Comparison of ENCODE assay signal across 18 cellular contexts in genomic region chr17:15431201-15431600, GRCh38. TPM values are rescaled to one million over a fixed set of nuclear protein-coding genes. Genes with fewer than 3 reads are reported as not detected.
DNase-seq lines count a peak whose midpoint lies in the region; ATAC-seq and TF ChIP-seq lines count a peak whose summit lies in the region.
"Had no signal": no experiment of that assay in that cellular context is flagged by ENCODE, and none has a peak within 500 bp of the region (broad histone marks: within the 10 kb centered on the region; RNA-seq: fewer than 3 reads in every experiment).

No MANE protein-coding gene starts in this region.

- no peak overlapping the region for H2AFZ ChIP-seq in mammary epithelial cell (ENCODE audit: low read depth, low read length)

- H3K36me3 Mint-ChIP-seq in HFFc6 (ENCODE audit: low read depth) (peaks cover 3% of the 10 kb centered on the region; the same call in 1 of the 2 replicates), mesothelial cell of epicardium (peaks cover 8% of the 10 kb centered on the region), endothelial cell (ENCODE audit: low read depth, unreplicated experiment) (peaks cover 14% of the 10 kb centered on the region)
- peaks cover 8% of the 10 kb centered on the region for H3K36me3 Mint-ChIP-seq in activated CD4-positive, alpha-beta memory T cell treated with anti-CD3 and anti-CD28 coated beads, Interleukin-2, amount 10 ng/mL, durations not matched to agents 7 days and 5 days (ENCODE audit: low read depth)

- H4K20me1 ChIP-seq in mammary epithelial cell (ENCODE audit: insufficient read depth, low read length) = no peaks in the 10 kb centered on the region

- no peak for TF ChIP-seq EP300 in esophagus muscularis mucosa (IDR thresholded peaks at IDR 0.05)

- no peak for TF ChIP-seq POLR2A in esophagus muscularis mucosa (IDR thresholded peaks at IDR 0.05; ENCODE audit: low read depth)

- H3K4me1 Mint-ChIP-seq in HFFc6 (ENCODE audit: low read depth) (peaks cover 17% of the 10 kb centered on the region; the same call in 1 of the 2 replicates), mesothelial cell of epicardium (peaks cover 24% of the 10 kb centered on the region), endothelial cell (ENCODE audit: unreplicated experiment) (peaks cover 11% of the 10 kb centered on the region)
- H3K4me1 Mint-ChIP-seq in activated CD4-positive, alpha-beta memory T cell treated with anti-CD3 and anti-CD28 coated beads, Interleukin-2, amount 10 ng/mL, durations not matched to agents 7 days and 5 days = peaks cover 1% of the 10 kb centered on the region
- H3K4me1 Mint-ChIP-seq: stimulated activated naive CD8-positive, alpha-beta T cell treated with anti-CD3 and anti-CD28 coated beads, Interleukin-15, amount 100 ng/mL, for 72 hours had no signal

- H3K9me3 ChIP-seq in esophagus muscularis mucosa (no peaks in the 10 kb centered on the region), skeletal muscle tissue (ENCODE audit: control insufficient read depth in 3 of 3, low read length in 3 of 3) (no peaks in the 10 kb centered on the region), mammary epithelial cell (replicated peaks; ENCODE audit: insufficient read depth, low read length) (no peaks in the 10 kb centered on the region)
- H3K9me3 ChIP-seq: HAP-1 had no signal

- H3K4me3 Mint-ChIP-seq in HFFc6 = no peak overlapping the region
- H3K4me3 Mint-ChIP-seq in mesothelial cell of epicardium = no peak overlapping the region
- H3K4me3 Mint-ChIP-seq in endothelial cell (ENCODE audit: unreplicated experiment) = no peak overlapping the region
- no peak overlapping the region for H3K4me3 Mint-ChIP-seq in activated CD4-positive, alpha-beta memory T cell treated with anti-CD3 and anti-CD28 coated beads, Interleukin-2, amount 10 ng/mL, durations not matched to agents 7 days and 5 days
- H3K4me3 Mint-ChIP-seq: activated T-helper 1 cell treated with anti-CD3 and anti-CD28 coated beads, Interleukin-12 subunit alpha, Interleukin-12 subunit beta, Interleukin-2, Interleukin-4 antibody, amounts not matched to agents 30 ng/mL and 10 ng/mL and 1 ng/mL, durations not matched to agents 14 hours and 24 hours and 36 hours; CD8-positive, alpha-beta T cell; stimulated activated naive CD8-positive, alpha-beta T cell treated with anti-CD3 and anti-CD28 coated beads, Interleukin-15, amount 100 ng/mL, for 72 hours had no signal

- TF ChIP-seq CTCF in HFFc6 (IDR thresholded peaks at IDR 0.05) (no peak), esophagus muscularis mucosa (IDR thresholded peaks at IDR 0.05) (no peak), mesothelial cell of epicardium (IDR thresholded peaks at IDR 0.05; ENCODE audit: unreplicated experiment) (no peak), endothelial cell (IDR thresholded peaks at IDR 0.05; ENCODE audit: unreplicated experiment) (no peak), mammary epithelial cell (conservative IDR thresholded peaks at IDR 0.05 in 1 of 2, IDR thresholded peaks at IDR 0.05 in 1 of 2; ENCODE audit: extremely low read depth in 1 of 2, insufficient read depth in 1 of 2, low read depth in 1 of 2, low read length in 2 of 2) (no peak)

- no peak overlapping the region for H3K4me3 ChIP-seq in esophagus muscularis mucosa
- H3K4me3 ChIP-seq in skeletal muscle tissue (ENCODE audit: low read length in 3 of 3) = peak overlapping the region in 2 of 3 donors; percentile 15 to 17
- no peak overlapping the region for H3K4me3 ChIP-seq in mammary epithelial cell (replicated peaks in 1 of 3; ENCODE audit: insufficient read depth in 1 of 3, low read depth in 2 of 3, low read length in 3 of 3)
- H3K4me3 ChIP-seq: HAP-1 had no signal

- H3K27me3 ChIP-seq in esophagus muscularis mucosa (no peaks in the 10 kb centered on the region), skeletal muscle tissue (ENCODE audit: control insufficient read depth in 3 of 3, insufficient read depth in 3 of 3, low read length in 3 of 3) (no peaks in the 10 kb centered on the region), mammary epithelial cell (ENCODE audit: insufficient read depth, low read length) (no peaks in the 10 kb centered on the region)

- H3K27me3 Mint-ChIP-seq in HFFc6 (ENCODE audit: insufficient read depth) = peaks cover 3% of the 10 kb centered on the region
- no peaks in the 10 kb centered on the region for H3K27me3 Mint-ChIP-seq in mesothelial cell of epicardium (ENCODE audit: low read depth)
- H3K27me3 Mint-ChIP-seq in endothelial cell (ENCODE audit: unreplicated experiment) = peaks cover 2% of the 10 kb centered on the region
- peaks cover 1% of the 10 kb centered on the region for H3K27me3 Mint-ChIP-seq in activated CD4-positive, alpha-beta memory T cell treated with anti-CD3 and anti-CD28 coated beads, Interleukin-2, amount 10 ng/mL, durations not matched to agents 7 days and 5 days
- H3K27me3 Mint-ChIP-seq: stimulated activated naive CD8-positive, alpha-beta T cell treated with anti-CD3 and anti-CD28 coated beads, Interleukin-15, amount 100 ng/mL, for 72 hours had no signal

- ATAC-seq in HG03108 (IDR thresholded peaks at IDR 0.05; ENCODE audit: unreplicated experiment) = no peak
- ATAC-seq: CD8-positive, alpha-beta T cell; stimulated activated naive CD8-positive, alpha-beta T cell treated with anti-CD3 and anti-CD28 coated beads, Interleukin-15, amount 100 ng/mL, for 72 hours had no signal

- peak; percentile 27 for DNase-seq in HFFc6
- DNase-seq in esophagus muscularis mucosa (ENCODE audit: extremely low spot score) = no peak
- no peak for DNase-seq in mesothelial cell of epicardium (ENCODE audit: low spot score in 2 of 2, unreplicated experiment in 2 of 2)
- DNase-seq in endothelial cell (ENCODE audit: low spot score) = no peak
- no peak for DNase-seq in mammary epithelial cell
- DNase-seq in activated CD4-positive, alpha-beta memory T cell treated with anti-CD3 and anti-CD28 coated beads, Interleukin-2, amount 10 ng/mL, durations not matched to agents 7 days and 5 days = no peak
- DNase-seq: activated CD4-positive, alpha-beta T cell treated with anti-CD3 and anti-CD28 coated beads, Interleukin-2, amount 50 U/mL, for 48 hours; CD8-positive, alpha-beta T cell; cerebellar nuclear complex; Karpas-422; NCI-H146; NCI-H446; stimulated activated CD4-positive, alpha-beta T cell treated with anti-CD3 and anti-CD28 coated beads, Interleukin-12 subunit alpha, Interleukin-12 subunit beta, amount 100 ng/mL, for 4 hours; stimulated activated naive CD8-positive, alpha-beta T cell treated with anti-CD3 and anti-CD28 coated beads, Interleukin-15, amount 100 ng/mL, for 72 hours had no signal

- dilution Hi-C loops in mammary epithelial cell (cut with HindIII; ENCODE audit: low sequenced_read_pairs) = no loop called here

- 94% methylated on average over 12 of the region's 12 CpGs for WGBS in esophagus muscularis mucosa
- WGBS in mammary epithelial cell (ENCODE audit: low coverage, missing lambda C conversion rate) = 97% methylated on average over 12 of the region's 12 CpGs

- POLR2A ChIA-PET in activated CD4-positive, alpha-beta memory T cell treated with anti-CD3 and anti-CD28 coated beads, Interleukin-2, amount 10 ng/mL, durations not matched to agents 7 days and 5 days (lab: Charles Lee) = no interaction called here

- no peak overlapping the region for H3K4me2 ChIP-seq in mammary epithelial cell (ENCODE audit: insufficient read depth, low read depth, low read length)

- H3K36me3 ChIP-seq in esophagus muscularis mucosa (no peaks in the 10 kb centered on the region), skeletal muscle tissue (ENCODE audit: control insufficient read depth in 3 of 3, insufficient read depth in 3 of 3, low read length in 3 of 3) (no peaks in the 10 kb centered on the region), mammary epithelial cell (ENCODE audit: insufficient read depth, low read length) (no peaks in the 10 kb centered on the region)
- H3K36me3 ChIP-seq: HAP-1 had no signal

- H3K9me3 Mint-ChIP-seq in HFFc6 (no peaks in the 10 kb centered on the region), mesothelial cell of epicardium (no peaks in the 10 kb centered on the region), endothelial cell (ENCODE audit: unreplicated experiment) (no peaks in the 10 kb centered on the region)
- no peaks in the 10 kb centered on the region for H3K9me3 Mint-ChIP-seq in activated CD4-positive, alpha-beta memory T cell treated with anti-CD3 and anti-CD28 coated beads, Interleukin-2, amount 10 ng/mL, durations not matched to agents 7 days and 5 days
- H3K9me3 Mint-ChIP-seq: activated T-helper 1 cell treated with anti-CD3 and anti-CD28 coated beads, Interleukin-12 subunit alpha, Interleukin-12 subunit beta, Interleukin-2, Interleukin-4 antibody, amounts not matched to agents 30 ng/mL and 10 ng/mL and 1 ng/mL, durations not matched to agents 14 hours and 24 hours and 36 hours had no signal

- H3K9ac ChIP-seq in skeletal muscle tissue (ENCODE audit: low read depth in 1 of 3, low read length in 3 of 3) = peak overlapping the region; percentile 47 to 81 (median 78)
- no peak overlapping the region for H3K9ac ChIP-seq in mammary epithelial cell (ENCODE audit: insufficient read depth, low read length)

- H3K4me1 ChIP-seq in esophagus muscularis mucosa = peaks cover 20 to 34% (median 33%) of the 10 kb centered on the region in 4 donors
- H3K4me1 ChIP-seq in skeletal muscle tissue (ENCODE audit: control insufficient read depth in 3 of 3, insufficient read depth in 3 of 3, low read length in 3 of 3) = peaks cover 28 to 58% (median 53%) of the 10 kb centered on the region in 3 donors
- H3K4me1 ChIP-seq in mammary epithelial cell (ENCODE audit: insufficient read depth, low read length) = peaks cover 2% of the 10 kb centered on the region
- H3K4me1 ChIP-seq: HAP-1 had no signal

- no TSS peak for BruUV-seq in mammary epithelial cell (replicated peaks; lab: Mats Ljungman, UMichigan)

- H3K79me2 ChIP-seq in mammary epithelial cell (ENCODE audit: insufficient read depth, low read length) = no peaks in the 10 kb centered on the region

- CTCF ChIA-PET in mammary epithelial cell (lab: Charles Lee; ENCODE audit: low non-redundant PET) = no interaction called here
- CTCF ChIA-PET in activated CD4-positive, alpha-beta memory T cell treated with anti-CD3 and anti-CD28 coated beads, Interleukin-2, amount 10 ng/mL, durations not matched to agents 7 days and 5 days (lab: Charles Lee) = no interaction called here

- H3K27ac Mint-ChIP-seq in HFFc6 (no peak overlapping the region), mesothelial cell of epicardium (peak overlapping the region; percentile 69), endothelial cell (ENCODE audit: unreplicated experiment) (no peak overlapping the region)
- no peak overlapping the region for H3K27ac Mint-ChIP-seq in activated CD4-positive, alpha-beta memory T cell treated with anti-CD3 and anti-CD28 coated beads, Interleukin-2, amount 10 ng/mL, durations not matched to agents 7 days and 5 days
- H3K27ac Mint-ChIP-seq: activated T-helper 1 cell treated with anti-CD3 and anti-CD28 coated beads, Interleukin-12 subunit alpha, Interleukin-12 subunit beta, Interleukin-2, Interleukin-4 antibody, amounts not matched to agents 30 ng/mL and 10 ng/mL and 1 ng/mL, durations not matched to agents 14 hours and 24 hours and 36 hours; CD8-positive, alpha-beta T cell; stimulated activated naive CD8-positive, alpha-beta T cell treated with anti-CD3 and anti-CD28 coated beads, Interleukin-15, amount 100 ng/mL, for 72 hours had no signal

- in situ Hi-C loops in mammary epithelial cell (cut with MboI; ENCODE audit: low sequenced_read_pairs in 2 of 2) = no loop called here

- H3K27ac ChIP-seq in esophagus muscularis mucosa (replicated peaks in 1 of 4) (peak overlapping the region in 3 of 4 donors; percentile 11 to 52 (median 20)), skeletal muscle tissue (ENCODE audit: low read depth, low read length) (peak overlapping the region; percentile 86), mammary epithelial cell (ENCODE audit: insufficient read depth, low read depth, low read length) (no peak overlapping the region)

- intact Hi-C loops in esophagus muscularis mucosa (cut with DNase I) = no loop called here
- intact Hi-C loops in mammary epithelial cell (cut with micrococcal nuclease) = no loop called here

RNA-seq across cellular contexts. Expression of gene CDRT4, which starts 36.2 kb away (rescaled TPM):
- total RNA-seq in HFFc6 (2021; fragmentation: NEBNext Ultra II Directional; extraction: Animal tissue kit (Norgen Biotek cat#: 25700)) = 1 to 10 TPM in 5 of 6 experiments, under 1 TPM in 1; 0.60 to 2.5 (median 1.3) TPM
- total RNA-seq in esophagus muscularis mucosa (1 to 10 TPM; 1.6 to 6.6 (median 3.4) TPM), mesothelial cell of epicardium (34.1 to 39.7 TPM (median 34.8 TPM) in 3 replicates), skeletal muscle tissue (1.6 TPM), endothelial cell (ENCODE audit: unreplicated experiment) (11.7 TPM), mammary epithelial cell (1 to 10 TPM; 2.3 to 8.0 TPM)
- polyA plus RNA-seq in mammary epithelial cell = 0.45 TPM
- 0.83 TPM for polyA minus RNA-seq in mammary epithelial cell
- 1 to 10 TPM; 5.1 to 5.3 TPM for total RNA-seq in activated CD4-positive, alpha-beta memory T cell treated with anti-CD3 and anti-CD28 coated beads, Interleukin-2, amount 10 ng/mL, durations not matched to agents 7 days and 5 days

Comparison
In these comparisons a context has a peak if more than half of its experiments do, and no peak if none do; other contexts are left out.
1. H3K4me3 ChIP-seq: peak in skeletal muscle tissue (2 of 3); none in esophagus muscularis mucosa (0 of 4) and mammary epithelial cell (0 of 3).